Comparison of ENCODE assay signal across 9 cellular contexts in genomic region chr20:48912065-48912464, GRCh38. TPM values are rescaled to one million over a fixed set of nuclear protein-coding genes. Genes with fewer than 3 reads are reported as not detected.
DNase-seq lines count a peak whose midpoint lies in the region; ATAC-seq, FAIRE-seq and TF ChIP-seq lines count a peak whose summit lies in the region.
"Had no signal": no experiment of that assay in that cellular context is flagged by ENCODE, and none has a peak within 500 bp of the region (broad histone marks: within the 10 kb centered on the region; RNA-seq: fewer than 3 reads in every experiment).

No MANE protein-coding gene starts in this region.

- peaks cover 13% of the 10 kb centered on the region for H3K36me3 Mint-ChIP-seq in effector memory CD8-positive, alpha-beta T cell (ENCODE audit: insufficient read depth)

- H2AFZ ChIP-seq in smooth muscle cell (ENCODE audit: low read depth): no peak overlapping the region
- H2AFZ ChIP-seq in mammary epithelial cell (ENCODE audit: low read depth, low read length): no peak overlapping the region

- FAIRE-seq in GM18507 (lab: Jason Lieb, UNC): peak; percentile 78

- in situ Hi-C loops in brain microvascular endothelial cell (cut with HindIII; ENCODE audit: low pct_ligation_motif_present, low sequenced_read_pairs): loop anchor here (25.0 kb wide), 1 partner anchor 250 kb away; no protein-coding TSS in a partner anchor
- in situ Hi-C loops in mammary epithelial cell (cut with MboI; ENCODE audit: low sequenced_read_pairs in 2 of 2): no loop called here

- H3K9me3 ChIP-seq in smooth muscle cell (replicated peaks; ENCODE audit: low read depth) (no peaks in the 10 kb centered on the region), mammary epithelial cell (replicated peaks; ENCODE audit: insufficient read depth, low read length) (no peaks in the 10 kb centered on the region)

- no TSS peak for BruUV-seq in mammary epithelial cell (replicated peaks; lab: Mats Ljungman, UMichigan)

- ATAC-seq in GM21529 (IDR thresholded peaks at IDR 0.05; ENCODE audit: unreplicated experiment) (peak; percentile 84), HG03280 (IDR thresholded peaks at IDR 0.05; ENCODE audit: unreplicated experiment) (peak; percentile 77)
- ATAC-seq in effector memory CD8-positive, alpha-beta T cell (replicated peaks): no peak

- no peak for DNase-seq in GM18507 (ENCODE audit: extremely low spot score, insufficient read length, low read depth)
- no peak for DNase-seq in effector memory CD8-positive, alpha-beta T cell
- no peak for DNase-seq in smooth muscle cell (lab: John Stamatoyannopoulos, UW; ENCODE audit: unreplicated experiment)
- no peak for DNase-seq in brain microvascular endothelial cell
- no peak for DNase-seq in mammary epithelial cell
- DNase-seq in cortex of kidney (lab: John Stamatoyannopoulos, UW): no peak
- DNase-seq: NCI-H187 had no signal

- WGBS in smooth muscle cell (ENCODE audit: low lambda C conversion rate): 83% methylated on average over 4 of the region's 4 CpGs
- WGBS in mammary epithelial cell (ENCODE audit: low coverage, missing lambda C conversion rate): 80% methylated on average over 4 of the region's 4 CpGs

- H3K4me1 ChIP-seq in smooth muscle cell (ENCODE audit: low read depth): no peaks in the 10 kb centered on the region
- no peaks in the 10 kb centered on the region for H3K4me1 ChIP-seq in mammary epithelial cell (ENCODE audit: insufficient read depth, low read length)

- H3K4me3 ChIP-seq in smooth muscle cell: no peak overlapping the region
- H3K4me3 ChIP-seq in brain microvascular endothelial cell (ENCODE audit: low read depth, low read length): no peak overlapping the region
- no peak overlapping the region for H3K4me3 ChIP-seq in mammary epithelial cell (replicated peaks in 1 of 3; ENCODE audit: insufficient read depth in 1 of 3, low read depth in 2 of 3, low read length in 3 of 3)

- no peaks in the 10 kb centered on the region for H3K27me3 Mint-ChIP-seq in effector memory CD8-positive, alpha-beta T cell

- intact Hi-C loops in mammary epithelial cell (cut with micrococcal nuclease): no loop called here

- H3K4me2 ChIP-seq in smooth muscle cell (no peak overlapping the region), mammary epithelial cell (ENCODE audit: insufficient read depth, low read depth, low read length) (no peak overlapping the region)

- H3K4me1 Mint-ChIP-seq in effector memory CD8-positive, alpha-beta T cell (ENCODE audit: low read depth in 2 of 2): peaks cover 11 to 14% of the 10 kb centered on the region in 2 donors

- CTCF ChIA-PET in mammary epithelial cell (lab: Charles Lee; ENCODE audit: low non-redundant PET): no interaction called here

- H3K4me3 Mint-ChIP-seq in effector memory CD8-positive, alpha-beta T cell: no peak overlapping the region

- dilution Hi-C loops in mammary epithelial cell (cut with HindIII; ENCODE audit: low sequenced_read_pairs): no loop called here

- H3K27me3 ChIP-seq in smooth muscle cell (ENCODE audit: low read depth) (no peaks in the 10 kb centered on the region), brain microvascular endothelial cell (replicated peaks) (no peaks in the 10 kb centered on the region), mammary epithelial cell (ENCODE audit: insufficient read depth, low read length) (peaks cover 3% of the 10 kb centered on the region)

- no peak for TF ChIP-seq CTCF in smooth muscle cell (IDR thresholded peaks at IDR 0.05; ENCODE audit: borderline replicate concordance, insufficient read depth, poor library complexity, severe bottlenecking)
- TF ChIP-seq CTCF in brain microvascular endothelial cell (IDR thresholded peaks at IDR 0.05; ENCODE audit: low read depth, low read length, missing control alignments): no peak
- no peak for TF ChIP-seq CTCF in mammary epithelial cell (conservative IDR thresholded peaks at IDR 0.05 in 1 of 2, IDR thresholded peaks at IDR 0.05 in 1 of 2; ENCODE audit: extremely low read depth in 1 of 2, insufficient read depth in 1 of 2, low read depth in 1 of 2, low read length in 2 of 2)

- no peaks in the 10 kb centered on the region for H3F3A ChIP-seq in smooth muscle cell (ENCODE audit: low read depth)

- H3K79me2 ChIP-seq in smooth muscle cell (ENCODE audit: low read depth) (no peaks in the 10 kb centered on the region), mammary epithelial cell (ENCODE audit: insufficient read depth, low read length) (no peaks in the 10 kb centered on the region)

- no peaks in the 10 kb centered on the region for H3K9me3 Mint-ChIP-seq in effector memory CD8-positive, alpha-beta T cell

- H3K36me3 ChIP-seq in smooth muscle cell (ENCODE audit: low read depth) (no peaks in the 10 kb centered on the region), brain microvascular endothelial cell (replicated peaks) (no peaks in the 10 kb centered on the region), mammary epithelial cell (ENCODE audit: insufficient read depth, low read length) (no peaks in the 10 kb centered on the region)

- H3K27ac Mint-ChIP-seq in effector memory CD8-positive, alpha-beta T cell: peak overlapping the region; percentile 52 to 93

- H4K20me1 ChIP-seq in smooth muscle cell (ENCODE audit: low read depth): no peaks in the 10 kb centered on the region
- no peaks in the 10 kb centered on the region for H4K20me1 ChIP-seq in mammary epithelial cell (ENCODE audit: insufficient read depth, low read length)

- no peak overlapping the region for H3K27ac ChIP-seq in smooth muscle cell (ENCODE audit: low read depth)
- H3K27ac ChIP-seq in brain microvascular endothelial cell: no peak overlapping the region
- H3K27ac ChIP-seq in mammary epithelial cell (ENCODE audit: insufficient read depth, low read depth, low read length): no peak overlapping the region

- no peak overlapping the region for H3K9ac ChIP-seq in smooth muscle cell (ENCODE audit: low read depth)
- H3K9ac ChIP-seq in mammary epithelial cell (ENCODE audit: insufficient read depth, low read length): no peak overlapping the region

RNA-seq across cellular contexts. Expression of gene ARFGEF2, which starts 9.4 kb away (rescaled TPM):
- total RNA-seq in smooth muscle cell (29.6 and 34.6 TPM in 2 replicates), mammary epithelial cell (10 to 100 TPM; 27.7 to 36.0 TPM)
- polyA plus RNA-seq in smooth muscle cell (6.5 and 9.4 TPM in 2 replicates), mammary epithelial cell (10.4 TPM)
- polyA minus RNA-seq in mammary epithelial cell: 48.7 TPM
